28 cellular contexts compared by ENCODE assay signal in genomic region chr10:59383436-59383835, GRCh38. TPM values are rescaled to one million over a fixed set of nuclear protein-coding genes. Genes with fewer than 3 reads are reported as not detected.
DNase-seq lines count a peak whose midpoint lies in the region; ATAC-seq and TF ChIP-seq lines count a peak whose summit lies in the region.
"Had no signal": no experiment of that assay in that cellular context is flagged by ENCODE, and none has a peak within 500 bp of the region (broad histone marks: within the 10 kb centered on the region; RNA-seq: fewer than 3 reads in every experiment).

No MANE protein-coding gene starts in this region.

- H3K27ac ChIP-seq in AG04450 (ENCODE audit: low read depth, low read length) (peak overlapping the region; percentile 41), dorsolateral prefrontal cortex (peak overlapping the region in 51 of 59 donors; percentile 6 to 78 (median 62)), lower lobe of right lung (peak overlapping the region; percentile 67), skeletal muscle tissue (ENCODE audit: low read depth, low read length) (peak overlapping the region; percentile 34), ovary (peak overlapping the region in 1 of 2 donors; percentile 71), SK-N-SH (ENCODE audit: low read depth in 2 of 2, low read length in 1 of 2) (peak overlapping the region in 1 of 2 experiments; percentile 2; a peak in 1 of 4 replicates)
- H3K27ac ChIP-seq: epithelial cell of prostate, WERI-Rb-1 had no signal

- no peaks in the 10 kb centered on the region for H3K79me2 ChIP-seq in SK-N-SH (ENCODE audit: insufficient read depth)

- TF ChIP-seq RAD21 in SK-N-SH (IDR thresholded peaks at IDR 0.05; ENCODE audit: low read length), result no peak

- no peak overlapping the region for H2AFZ ChIP-seq in SK-N-SH (ENCODE audit: low read depth)

- H3K27me3 ChIP-seq in AG04450 (ENCODE audit: control insufficient read depth, insufficient read depth, low read length), result no peaks in the 10 kb centered on the region
- H3K27me3 ChIP-seq in dorsolateral prefrontal cortex, result no peaks in the 10 kb centered on the region
- no peaks in the 10 kb centered on the region for H3K27me3 ChIP-seq in lower lobe of right lung (ENCODE audit: low read depth)
- no peaks in the 10 kb centered on the region for H3K27me3 ChIP-seq in skeletal muscle tissue (ENCODE audit: control insufficient read depth in 3 of 3, insufficient read depth in 3 of 3, low read length in 3 of 3)
- no peaks in the 10 kb centered on the region for H3K27me3 ChIP-seq in ovary
- H3K27me3 ChIP-seq in SK-N-SH (ENCODE audit: insufficient read depth), result no peaks in the 10 kb centered on the region

- H3K4me2 ChIP-seq in SK-N-SH, result no peak overlapping the region

- DNase-seq in AG04450 (ENCODE audit: low read depth, low spot score) (no peak), dorsolateral prefrontal cortex (no peak), lower lobe of right lung (no peak), NCI-H146 (lab: John Stamatoyannopoulos, UW) (no peak), HPDE6-E6E7 (ENCODE audit: extremely low spot score) (no peak), ovary (no peak), SK-N-SH (no peak)
- DNase-seq: activated CD4-positive, alpha-beta T cell treated with anti-CD3 and anti-CD28 coated beads, Interleukin-2, amount 50 U/mL, for 48 hours; activated naive CD4-positive, alpha-beta T cell treated with anti-CD3 and anti-CD28 coated beads for 36 hours; activated T-cell treated with anti-CD3 and anti-CD28 coated beads for 4 hours; aorta; C1 segment of cervical spinal cord; DMS 273 treated with DMSO at 0.1 percent for 48 hours; GF-D8; glutamatergic neuron; immature natural killer cell; MM.1S; naive thymus-derived CD8-positive, alpha-beta T cell; NCI-H1694; NCI-H526; SHP77; stimulated activated naive CD8-positive, alpha-beta T cell treated with anti-CD3 and anti-CD28 coated beads, Interleukin-15, amount 100 ng/mL, for 72 hours; WERI-Rb-1 had no signal

- WGBS in ovary, 3 donors, result 5 to 19% (median 16%) methylated on average over 1 of the region's 1 CpG
- 74% methylated on average over 1 of the region's 1 CpG for WGBS in SK-N-SH (ENCODE audit: low lambda C conversion rate)

- H3K9me3 ChIP-seq in AG04450 (ENCODE audit: control insufficient read depth, insufficient read depth, low read length) (no peaks in the 10 kb centered on the region), lower lobe of right lung (no peaks in the 10 kb centered on the region), skeletal muscle tissue (ENCODE audit: control insufficient read depth in 3 of 3, low read length in 3 of 3) (no peaks in the 10 kb centered on the region), ovary (no peaks in the 10 kb centered on the region), SK-N-SH (no peaks in the 10 kb centered on the region)

- H3F3A ChIP-seq in SK-N-SH (replicated peaks; ENCODE audit: insufficient read depth), result peaks cover 22% of the 10 kb centered on the region

- no peak for TF ChIP-seq EP300 in ovary (IDR thresholded peaks at IDR 0.05)
- TF ChIP-seq EP300 in SK-N-SH (IDR thresholded peaks at IDR 0.05; ENCODE audit: borderline replicate concordance in 1 of 2, low read depth in 1 of 2, low read length in 1 of 2), result no peak

- H3K4me1 ChIP-seq in lower lobe of right lung (no peaks in the 10 kb centered on the region), skeletal muscle tissue (ENCODE audit: control insufficient read depth in 3 of 3, insufficient read depth in 3 of 3, low read length in 3 of 3) (peaks cover 14 to 19% (median 17%) of the 10 kb centered on the region in 3 donors), ovary (ENCODE audit: insufficient read depth) (no peaks in the 10 kb centered on the region), SK-N-SH (ENCODE audit: control insufficient read depth in 1 of 2, insufficient read depth in 2 of 2, low read depth in 1 of 2, low read length in 1 of 2) (peaks cover 4 to 16% of the 10 kb centered on the region in 2 experiments)

- H3K4me3 ChIP-seq in AG04450 (ENCODE audit: low read depth, low read length) (no peak overlapping the region), dorsolateral prefrontal cortex (no peak overlapping the region), lower lobe of right lung (no peak overlapping the region), skeletal muscle tissue (ENCODE audit: low read length in 3 of 3) (no peak overlapping the region), ovary (no peak overlapping the region), SK-N-SH (ENCODE audit: low read depth in 2 of 2, low read length in 1 of 2) (no peak overlapping the region)

- CTCF ChIA-PET in AG04450 (lab: Charles Lee), result interaction anchor here (0.7 to 1.5 kb wide), 2 partner anchors 8 to 431 kb away, joined by 3 read pairs; no protein-coding TSS in a partner anchor
- CTCF ChIA-PET in SK-N-SH (lab: Yijun Ruan, JAX), result interaction anchor here (0.7 kb wide), 1 partner anchor 45 kb away, joined by 3 read pairs; no protein-coding TSS in a partner anchor

- intact Hi-C loops in dorsolateral prefrontal cortex (cut with DNase I) (no loop called here), lower lobe of right lung (cut with DNase I) (no loop called here), ovary (cut with DNase I) (no loop called here)

- no peaks in the 10 kb centered on the region for H4K20me1 ChIP-seq in SK-N-SH (ENCODE audit: insufficient read depth)

- no peak for ATAC-seq in lower lobe of right lung
- ATAC-seq: naive thymus-derived CD8-positive, alpha-beta T cell; stimulated activated naive CD8-positive, alpha-beta T cell treated with anti-CD3 and anti-CD28 coated beads, Interleukin-15, amount 100 ng/mL, for 72 hours had no signal

- no peak for TF ChIP-seq CTCF in AG04450 (IDR thresholded peaks at IDR 0.05; ENCODE audit: low read depth, low read length)
- TF ChIP-seq CTCF in dorsolateral prefrontal cortex (IDR thresholded peaks at IDR 0.05 in 54 of 56, conservative IDR thresholded peaks at IDR 0.05 in 2 of 56; ENCODE audit: low read depth in 1 of 56, partially characterized antibody in 56 of 56), result no peak
- no peak for TF ChIP-seq CTCF in lower lobe of right lung (IDR thresholded peaks at IDR 0.05)
- TF ChIP-seq CTCF in ovary (IDR thresholded peaks at IDR 0.05), result no peak
- no peak for TF ChIP-seq CTCF in SK-N-SH (IDR thresholded peaks at IDR 0.05)

- no peak overlapping the region for H3K9ac ChIP-seq in skeletal muscle tissue (ENCODE audit: low read depth in 1 of 3, low read length in 3 of 3)
- no peak overlapping the region for H3K9ac ChIP-seq in SK-N-SH

- TF ChIP-seq POLR2A in ovary (IDR thresholded peaks at IDR 0.05), result no peak

- H3K36me3 ChIP-seq in lower lobe of right lung (no peaks in the 10 kb centered on the region), skeletal muscle tissue (ENCODE audit: control insufficient read depth in 3 of 3, insufficient read depth in 3 of 3, low read length in 3 of 3) (no peaks in the 10 kb centered on the region), ovary (no peaks in the 10 kb centered on the region), SK-N-SH (replicated peaks in 1 of 2; ENCODE audit: control insufficient read depth in 1 of 2, insufficient read depth in 2 of 2, low read length in 1 of 2) (no peaks in the 10 kb centered on the region)
- H3K36me3 ChIP-seq: WERI-Rb-1 had no signal

- H3K9me2 ChIP-seq in SK-N-SH, result no peaks in the 10 kb centered on the region

- POLR2A ChIA-PET in AG04450 (lab: Yijun Ruan, JAX), result interaction anchor here (1.0 to 2.2 kb wide), 7 partner anchors 10 to 523 kb away, joined by 3 to 21 read pairs (median 8); partner anchors contain the start of genes CCDC6 and FAM13C
- POLR2A ChIA-PET in SK-N-SH (lab: Yijun Ruan, JAX), result no interaction called here

TF ChIP-seq in SK-N-SH, 30 proteins besides CTCF, POLR2A, EP300 and RAD21:
- TF ChIP-seq NFIC (IDR thresholded peaks at IDR 0.05; ENCODE audit: borderline replicate concordance), result no peak
- TF ChIP-seq GABPA (IDR thresholded peaks at IDR 0.05; ENCODE audit: low read depth), result no peak
TF ChIP-seq in SK-N-SH: peak in this region for 0.

RNA-seq across cellular contexts. Expression of gene FAM13C, which starts 21.1 kb away (rescaled TPM):
- polyA plus RNA-seq in AG04450 (2011; rRNA removed) (3.1 and 4.6 TPM in 2 replicates), ovary (10 to 100 TPM; 14.3 to 19.5 TPM), SK-N-SH (2012; rRNA removed) (7.0 and 7.6 TPM in 2 replicates)
- 11.1 and 11.4 TPM in 2 replicates for polyA minus RNA-seq in AG04450 (2011; rRNA and poly(A)+ RNA removed)
- total RNA-seq in dorsolateral prefrontal cortex (100 to 1,000 TPM in 44 of 120 experiments, 10 to 100 TPM in 76; 54.6 to 219 (median 93.7) TPM), lower lobe of right lung (13.9 TPM), skeletal muscle tissue (31.8 TPM), ovary (10 to 100 TPM; 11.9 to 35.2 (median 22.7) TPM)
- 6.5 and 6.8 TPM in 2 replicates for polyA plus RNA-seq in SK-N-SH (2012; cell fraction: cytosol; rRNA removed)
- polyA plus RNA-seq in SK-N-SH (2012; cell fraction: nucleus; rRNA removed), result 11.8 and 14.4 TPM in 2 replicates
- total RNA-seq: A172; activated naive CD4-positive, alpha-beta T cell treated with anti-CD3 and anti-CD28 coated beads for 36 hours; naive thymus-derived CD8-positive, alpha-beta T cell; T-helper 1 cell treated with Interleukin-12 subunit alpha and Interleukin-12 subunit beta and Interleukin-4 antibody, amounts not matched to agents 30 ng/mL and 1 ng/mL, for 36 hours had no signal
- polyA plus RNA-seq: IgD-negative memory B cell; immature natural killer cell; naive thymus-derived CD8-positive, alpha-beta T cell had no signal
